ENCODE assay signal across 13 cellular contexts in genomic region chr12:107398101-107398500, GRCh38.
"Had no signal": no experiment of that assay in that cellular context is flagged by ENCODE, and none has a peak within 500 bp of the region (broad histone marks: within the 10 kb centered on the region; RNA-seq: fewer than 3 reads in every experiment).

No MANE protein-coding gene starts in this region.

- H3K9me3 ChIP-seq: neutrophil, right atrium auricular region, transverse colon had no signal

- H3K4me1 ChIP-seq: right atrium auricular region, transverse colon had no signal

- DNase-seq: activated CD4-positive, alpha-beta T cell treated with anti-CD3 and anti-CD28 coated beads, Interleukin-2, amount 50 U/mL, for 48 hours; activated CD4-positive, CD25-positive, alpha-beta regulatory T cell treated with anti-CD3 and anti-CD28 coated beads, Interleukin-2, amount 50 U/mL, for 72 hours; activated CD8-positive, alpha-beta memory T cell treated with anti-CD3 and anti-CD28 coated beads, Interleukin-2, amount 10 ng/mL, durations not matched to agents 7 days and 5 days; activated naive CD4-positive, alpha-beta T cell; activated T-cell treated with anti-CD3 and anti-CD28 coated beads, Interleukin-2, amount 50 U/mL, for 24 hours; central memory CD4-positive, alpha-beta T cell; effector memory CD4-positive, alpha-beta T cell; hippocampal formation; posterior cingulate gyrus; transverse colon had no signal

- H3K36me3 ChIP-seq: neutrophil, right atrium auricular region, transverse colon had no signal

- H3K27me3 ChIP-seq: neutrophil, right atrium auricular region, transverse colon had no signal

- H3K4me3 ChIP-seq: right atrium auricular region, skin epidermis, transverse colon had no signal

- H3K27ac ChIP-seq: neutrophil, right atrium auricular region, skin epidermis, transverse colon had no signal
